ENCODE assay signal across 9 cellular contexts in genomic region chr10:101292194-101293006, GRCh38.
DNase-seq lines count a peak whose midpoint lies in the region; ATAC-seq, FAIRE-seq and TF ChIP-seq lines count a peak whose summit lies in the region.
"Had no signal": no experiment of that assay in that cellular context is flagged by ENCODE, and none has a peak within 500 bp of the region (broad histone marks: within the 10 kb centered on the region; RNA-seq: fewer than 3 reads in every experiment).

No MANE protein-coding gene starts in this region.

- peaks cover 4% of the 10 kb centered on the region for H4K20me1 ChIP-seq in astrocyte (ENCODE audit: insufficient read depth, low read length)

- FAIRE-seq in astrocyte (lab: Jason Lieb, UNC): no peak

- intact Hi-C loops in activated T-helper 1 cell treated with anti-CD3 and anti-CD28 coated beads, Interleukin-12 subunit alpha, Interleukin-12 subunit beta, Interleukin-2, Interleukin-4 antibody, amounts not matched to agents 30 ng/mL and 10 ng/mL and 1 ng/mL, durations not matched to agents 14 hours and 24 hours and 36 hours (cut with micrococcal nuclease): loop anchor here (5.0 to 10.0 kb wide), 3 partner anchors 55 to 548 kb away; partner anchors contain the start of genes PAX2 and TLX1

- peaks cover 13% of the 10 kb centered on the region for H3K4me1 Mint-ChIP-seq in astrocyte (ENCODE audit: low read depth, unreplicated experiment)
- no peaks in the 10 kb centered on the region for H3K4me1 Mint-ChIP-seq in activated T-helper 1 cell treated with anti-CD3 and anti-CD28 coated beads, Interleukin-12 subunit alpha, Interleukin-12 subunit beta, Interleukin-2, Interleukin-4 antibody, amounts not matched to agents 30 ng/mL and 10 ng/mL and 1 ng/mL, durations not matched to agents 14 hours and 24 hours and 36 hours (ENCODE audit: low read depth)

- peak; percentile 74 for DNase-seq in BE2C
- peak; percentile 13 for DNase-seq in KBM-7
- DNase-seq in astrocyte (ENCODE audit: low read depth): no peak
- no peak for DNase-seq in activated T-helper 1 cell treated with anti-CD3 and anti-CD28 coated beads, Interleukin-12 subunit alpha, Interleukin-12 subunit beta, Interleukin-2, Interleukin-4 antibody, amounts not matched to agents 30 ng/mL and 10 ng/mL and 1 ng/mL, durations not matched to agents 14 hours and 24 hours and 36 hours (ENCODE audit: low spot score)

- H3K36me3 ChIP-seq in BE2C (no peaks in the 10 kb centered on the region), astrocyte (ENCODE audit: insufficient read depth, low read length) (no peaks in the 10 kb centered on the region), iPS-15b (ENCODE audit: control insufficient read depth, insufficient read depth, low read length) (no peaks in the 10 kb centered on the region), skeletal muscle tissue (ENCODE audit: control insufficient read depth in 3 of 3, insufficient read depth in 3 of 3, low read length in 3 of 3) (no peaks in the 10 kb centered on the region)

- H2AFZ ChIP-seq in astrocyte (ENCODE audit: low read depth, low read length): peak overlapping the region; percentile 27

- H3K9ac ChIP-seq in astrocyte (ENCODE audit: low read length): peak overlapping the region; percentile 13
- no peak overlapping the region for H3K9ac ChIP-seq in iPS-15b (ENCODE audit: low read depth, low read length)
- H3K9ac ChIP-seq in skeletal muscle tissue (ENCODE audit: low read depth in 1 of 3, low read length in 3 of 3): peak overlapping the region; percentile 71 to 85 (median 83)

- H3K27me3 Mint-ChIP-seq in astrocyte (ENCODE audit: low read depth, unreplicated experiment): peaks cover 49% of the 10 kb centered on the region
- peaks cover 70% of the 10 kb centered on the region for H3K27me3 Mint-ChIP-seq in activated T-helper 1 cell treated with anti-CD3 and anti-CD28 coated beads, Interleukin-12 subunit alpha, Interleukin-12 subunit beta, Interleukin-2, Interleukin-4 antibody, amounts not matched to agents 30 ng/mL and 10 ng/mL and 1 ng/mL, durations not matched to agents 14 hours and 24 hours and 36 hours (ENCODE audit: insufficient read depth)

- H3K27ac Mint-ChIP-seq in astrocyte (ENCODE audit: unreplicated experiment): no peak overlapping the region
- no peak overlapping the region for H3K27ac Mint-ChIP-seq in activated T-helper 1 cell treated with anti-CD3 and anti-CD28 coated beads, Interleukin-12 subunit alpha, Interleukin-12 subunit beta, Interleukin-2, Interleukin-4 antibody, amounts not matched to agents 30 ng/mL and 10 ng/mL and 1 ng/mL, durations not matched to agents 14 hours and 24 hours and 36 hours

- H3K9me3 ChIP-seq in BE2C (no peaks in the 10 kb centered on the region), astrocyte (ENCODE audit: insufficient read depth, low read depth, low read length) (no peaks in the 10 kb centered on the region), iPS-15b (ENCODE audit: control insufficient read depth, insufficient read depth, low read length) (no peaks in the 10 kb centered on the region), skeletal muscle tissue (ENCODE audit: control insufficient read depth in 3 of 3, low read length in 3 of 3) (no peaks in the 10 kb centered on the region)

- peak overlapping the region; percentile 90 for H3K4me2 ChIP-seq in astrocyte (ENCODE audit: low read length)

- no peaks in the 10 kb centered on the region for H3K9me3 Mint-ChIP-seq in astrocyte (ENCODE audit: unreplicated experiment)
- H3K9me3 Mint-ChIP-seq in activated T-helper 1 cell treated with anti-CD3 and anti-CD28 coated beads, Interleukin-12 subunit alpha, Interleukin-12 subunit beta, Interleukin-2, Interleukin-4 antibody, amounts not matched to agents 30 ng/mL and 10 ng/mL and 1 ng/mL, durations not matched to agents 14 hours and 24 hours and 36 hours: no peaks in the 10 kb centered on the region

- H3K4me3 Mint-ChIP-seq in astrocyte (ENCODE audit: unreplicated experiment): peak overlapping the region; percentile 87
- no peak overlapping the region for H3K4me3 Mint-ChIP-seq in activated T-helper 1 cell treated with anti-CD3 and anti-CD28 coated beads, Interleukin-12 subunit alpha, Interleukin-12 subunit beta, Interleukin-2, Interleukin-4 antibody, amounts not matched to agents 30 ng/mL and 10 ng/mL and 1 ng/mL, durations not matched to agents 14 hours and 24 hours and 36 hours

- no peak overlapping the region for H3K27ac ChIP-seq in astrocyte (ENCODE audit: low read depth, low read length)
- H3K27ac ChIP-seq in skeletal muscle tissue (ENCODE audit: low read depth, low read length): peak overlapping the region; percentile 92

- H3K4me1 ChIP-seq in BE2C (no peaks in the 10 kb centered on the region), astrocyte (ENCODE audit: insufficient read depth, low read length) (peaks cover 4% of the 10 kb centered on the region), iPS-15b (ENCODE audit: control insufficient read depth, insufficient read depth, low read length) (peaks cover 16% of the 10 kb centered on the region), skeletal muscle tissue (ENCODE audit: control insufficient read depth in 3 of 3, insufficient read depth in 3 of 3, low read length in 3 of 3) (peaks cover 9 to 29% (median 20%) of the 10 kb centered on the region in 3 donors)

- H3K27me3 ChIP-seq in BE2C (no peaks in the 10 kb centered on the region), astrocyte (ENCODE audit: insufficient read depth, low read length) (peaks cover 57% of the 10 kb centered on the region), iPS-15b (ENCODE audit: control insufficient read depth, insufficient read depth, low read length) (peaks cover 80% of the 10 kb centered on the region), skeletal muscle tissue (ENCODE audit: control insufficient read depth in 3 of 3, insufficient read depth in 3 of 3, low read length in 3 of 3) (peaks cover 10 to 36% (median 12%) of the 10 kb centered on the region in 3 donors)

- no peak for TF ChIP-seq CTCF in BE2C (IDR thresholded peaks at IDR 0.05; ENCODE audit: low read depth, low read length)
- no peak for TF ChIP-seq CTCF in astrocyte (IDR thresholded peaks at IDR 0.05; ENCODE audit: insufficient read depth, low read depth, low read length)

- no peaks in the 10 kb centered on the region for H3K36me3 Mint-ChIP-seq in astrocyte (ENCODE audit: low read depth, unreplicated experiment)
- H3K36me3 Mint-ChIP-seq in activated T-helper 1 cell treated with anti-CD3 and anti-CD28 coated beads, Interleukin-12 subunit alpha, Interleukin-12 subunit beta, Interleukin-2, Interleukin-4 antibody, amounts not matched to agents 30 ng/mL and 10 ng/mL and 1 ng/mL, durations not matched to agents 14 hours and 24 hours and 36 hours (ENCODE audit: low read depth): peaks cover 2% of the 10 kb centered on the region

- ATAC-seq in GM18519 (IDR thresholded peaks at IDR 0.05; ENCODE audit: low FRiP score, unreplicated experiment) (no peak), HG03432 (IDR thresholded peaks at IDR 0.05; ENCODE audit: unreplicated experiment) (no peak)
- ATAC-seq: HCT116 had no signal

- H3K4me3 ChIP-seq in BE2C (ENCODE audit: low read depth, low read length) (peak overlapping the region; percentile 67), astrocyte (ENCODE audit: insufficient read depth, low read depth, low read length) (peak overlapping the region; percentile 49), iPS-15b (ENCODE audit: low read depth, low read length) (peak overlapping the region; percentile 75), skeletal muscle tissue (ENCODE audit: low read length in 3 of 3) (peak overlapping the region; percentile 60 to 77 (median 70))

- H3K79me2 ChIP-seq in astrocyte (ENCODE audit: insufficient read depth, low read length): no peaks in the 10 kb centered on the region

- in situ Hi-C loops in KBM-7 (cut with MboI; ENCODE audit: low pct_unique_long_range_greater_than_20kb, low sequenced_read_pairs): loop anchor here (25.0 kb wide), 1 partner anchor 270 kb away; no protein-coding TSS in a partner anchor

Comparison
In these comparisons a context has a peak if more than half of its experiments do, and no peak if none do; other contexts are left out.
1. DNase-seq: peak in BE2C (single experiment) and KBM-7 (single experiment); none in astrocyte (single experiment) and activated T-helper 1 cell treated with anti-CD3 and anti-CD28 coated beads, Interleukin-12 subunit alpha, Interleukin-12 subunit beta, Interleukin-2, Interleukin-4 antibody, amounts not matched to agents 30 ng/mL and 10 ng/mL and 1 ng/mL, durations not matched to agents 14 hours and 24 hours and 36 hours (single experiment).
2. Peak in every context shown above with its lines, with median percentiles within 50 percentile points of each other: H3K4me3 ChIP-seq.